Comparison of ENCODE assay signal across 11 cellular contexts in genomic region chr7:149500910-149501309, GRCh38.
"Had no signal": no experiment of that assay in that cellular context is flagged by ENCODE, and none has a peak within 500 bp of the region (broad histone marks: within the 10 kb centered on the region; RNA-seq: fewer than 3 reads in every experiment).

No MANE protein-coding gene starts in this region.

- H3K4me3 Mint-ChIP-seq: endodermal cell had no signal

- DNase-seq: effector CD4-positive, alpha-beta T cell; endodermal cell; erythroblast; hippocampal formation; mucosa of descending colon; natural killer cell; occipital lobe; sigmoid colon; stimulated activated CD4-positive, alpha-beta T cell treated with anti-CD3 and anti-CD28 coated beads, Interleukin-12 subunit alpha, Interleukin-12 subunit beta, amount 100 ng/mL, for 4 hours; stimulated activated naive CD4-positive, alpha-beta T cell treated with Interleukin-2 at 50 U/mL for 16 hours had no signal

- H3K27ac Mint-ChIP-seq: endodermal cell, natural killer cell, type B pancreatic cell had no signal

- H3K36me3 Mint-ChIP-seq: type B pancreatic cell had no signal
